Comparison of ENCODE assay signal across 8 cellular contexts in genomic region chr13:75715598-75716523, GRCh38.
DNase-seq lines count a peak whose midpoint lies in the region; ATAC-seq, FAIRE-seq and TF ChIP-seq lines count a peak whose summit lies in the region.

No MANE protein-coding gene starts in this region.

- peak; percentile 95 for ATAC-seq in GM21390 (IDR thresholded peaks at IDR 0.05; ENCODE audit: unreplicated experiment)
- peak; percentile 98 for ATAC-seq in HG03432 (IDR thresholded peaks at IDR 0.05; ENCODE audit: unreplicated experiment)

- H3K4me3 ChIP-seq in epithelial cell of esophagus (ENCODE audit: low read length) = no peak overlapping the region
- H3K4me3 ChIP-seq in ascending aorta = no peak overlapping the region

- DNase-seq in GM12892 (ENCODE audit: insufficient read length) (no peak), epithelial cell of esophagus (ENCODE audit: low read depth) (peak; percentile 75), ascending aorta (ENCODE audit: low spot score in 2 of 2) (no peak), occipital lobe (lab: John Stamatoyannopoulos, UW) (no peak), urothelium cell line (ENCODE audit: low spot score) (no peak), iPS-NIHi7 (ENCODE audit: extremely low spot score) (no peak)

- no peaks in the 10 kb centered on the region for H3K4me1 ChIP-seq in ascending aorta

- FAIRE-seq in GM12892 (lab: Jason Lieb, UNC) (peak; percentile 80), urothelium cell line (lab: Jason Lieb, UNC) (no peak)

- intact Hi-C loops in ascending aorta (cut with DNase I) = no loop called here

- H3K9me3 ChIP-seq in ascending aorta = no peaks in the 10 kb centered on the region

- no peak overlapping the region for H3K27ac ChIP-seq in ascending aorta

- H3K36me3 ChIP-seq in ascending aorta = no peaks in the 10 kb centered on the region

- no peaks in the 10 kb centered on the region for H3K27me3 ChIP-seq in ascending aorta

- TF ChIP-seq CTCF in epithelial cell of esophagus (IDR thresholded peaks at IDR 0.05; ENCODE audit: insufficient read depth, low read depth, low read length, missing control alignments) (no peak), ascending aorta (IDR thresholded peaks at IDR 0.05) (no peak)

- TF ChIP-seq POLR2A in GM12892 (IDR thresholded peaks at IDR 0.05; ENCODE audit: low read depth, low read length) = no peak
